ENCODE assay signal across 2 cellular contexts in the genomic region with DNA sequence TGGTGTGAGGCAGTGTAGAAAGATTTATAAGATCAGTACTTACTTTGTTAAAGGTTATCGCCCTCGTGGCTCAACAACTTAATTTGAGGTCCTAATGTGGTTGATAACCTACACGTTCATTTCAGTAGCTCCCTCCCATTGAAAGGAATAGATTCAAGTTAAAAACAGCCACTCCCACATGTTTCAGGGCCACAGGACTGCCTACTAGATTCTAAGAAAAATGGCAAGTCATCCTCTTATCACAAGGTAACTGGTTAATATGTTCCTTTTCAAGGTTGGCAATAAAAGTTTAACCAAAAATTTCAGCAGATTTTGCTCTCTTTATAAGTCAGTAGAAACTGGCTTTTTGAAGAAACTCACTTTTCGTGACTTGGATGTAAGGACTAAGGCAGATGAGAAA.
TF ChIP-seq lines count a peak whose summit lies in the region.

No MANE protein-coding gene starts in this region.

TF ChIP-seq in SK-N-SH, 30 proteins besides CTCF, POLR2A, EP300 and RAD21 (continued from another document):
- TF ChIP-seq GABPA (IDR thresholded peaks at IDR 0.05; ENCODE audit: low read depth) (no peak), TCF12 (IDR thresholded peaks at IDR 0.05) (no peak)

TF ChIP-seq in HepG2, 621 proteins besides CTCF, POLR2A, EP300 and RAD21 (continued from another document):
- TF ChIP-seq CBX5 (CRISPR knock-in tag; IDR thresholded peaks at IDR 0.05; ENCODE audit: borderline replicate concordance) (no peak), ZFP36L2 (CRISPR knock-in tag; IDR thresholded peaks at IDR 0.05) (no peak), PHF5A (CRISPR knock-in tag; IDR thresholded peaks at IDR 0.05; ENCODE audit: low read depth, unreplicated experiment) (no peak), NFE2 (CRISPR knock-in tag; IDR thresholded peaks at IDR 0.05) (peak; percentile 84), SMYD3 (CRISPR knock-in tag; IDR thresholded peaks at IDR 0.05) (no peak), BHLHE40 (IDR thresholded peaks at IDR 0.05; ENCODE audit: low read length) (no peak), PRMT3 (CRISPR knock-in tag; IDR thresholded peaks at IDR 0.05; ENCODE audit: borderline replicate concordance, low read depth) (no peak), SCMH1 (CRISPR knock-in tag; IDR thresholded peaks at IDR 0.05; ENCODE audit: borderline replicate concordance) (no peak), ZNF720 (CRISPR knock-in tag; IDR thresholded peaks at IDR 0.05) (no peak), JUND (CRISPR knock-in tag; IDR thresholded peaks at IDR 0.05) (no peak), MTF1 (CRISPR knock-in tag; IDR thresholded peaks at IDR 0.05) (no peak), PLRG1 (conservative IDR thresholded peaks at IDR 0.05) (no peak), KAT8 (CRISPR knock-in tag; IDR thresholded peaks at IDR 0.05) (0 out of 2 replicates have a peak, but pooled peaks have one; percentile 5), HNRNPH1 (optimal IDR thresholded peaks at IDR 0.05; ENCODE audit: low read depth, low read length) (no peak), FOXC1 (CRISPR knock-in tag; IDR thresholded peaks at IDR 0.05; ENCODE audit: borderline replicate concordance) (no peak), ZNF264 (CRISPR knock-in tag; IDR thresholded peaks at IDR 0.05) (no peak), HES4 (CRISPR knock-in tag; IDR thresholded peaks at IDR 0.05; ENCODE audit: borderline replicate concordance) (no peak), MTA3 (CRISPR knock-in tag; IDR thresholded peaks at IDR 0.05) (no peak), HOXA5 (CRISPR knock-in tag; IDR thresholded peaks at IDR 0.05) (no peak)
